Comparison of ENCODE assay signal across 1 cellular context in genomic region chr16:50369133-50369804, GRCh38.
TF ChIP-seq lines count a peak whose summit lies in the region.

No MANE protein-coding gene starts in this region.

TF ChIP-seq in K562, 482 proteins besides CTCF, POLR2A, EP300 and RAD21 (continued from another document and continues in another):
- TF ChIP-seq ZBTB49 (CRISPR knock-in tag; IDR thresholded peaks at IDR 0.05; ENCODE audit: borderline replicate concordance) (no peak), ESRRA (IDR thresholded peaks at IDR 0.05; ENCODE audit: borderline replicate concordance, low read depth) (no peak), RNF219 (CRISPR knock-in tag; IDR thresholded peaks at IDR 0.05) (no peak), IRF2 (CRISPR knock-in tag; IDR thresholded peaks at IDR 0.05) (no peak), TSHZ1 (CRISPR knock-in tag; IDR thresholded peaks at IDR 0.05) (no peak), BHLHE40 (IDR thresholded peaks at IDR 0.05; ENCODE audit: low read length) (no peak), SIRT6 (IDR thresholded peaks at IDR 0.05; ENCODE audit: low read depth, low read length) (no peak), ZBTB11 (CRISPR knock-in tag; IDR thresholded peaks at IDR 0.05) (no peak), MEIS2 (IDR thresholded peaks at IDR 0.05; ENCODE audit: partially characterized antibody) (peak; percentile 60), PTRF (tag; IDR thresholded peaks at IDR 0.05) (no peak), MTA1 (IDR thresholded peaks at IDR 0.05; ENCODE audit: borderline replicate concordance) (peak; percentile 97), POLR2G (IDR thresholded peaks at IDR 0.05; ENCODE audit: low read depth, low read length) (no peak), ZFP36 (IDR thresholded peaks at IDR 0.05; ENCODE audit: low read depth, low read length, partially characterized antibody) (no peak), REST (CRISPR knock-in tag; IDR thresholded peaks at IDR 0.05; ENCODE audit: low read depth) (no peak), GABPB2 (CRISPR knock-in tag; conservative IDR thresholded peaks at IDR 0.05) (no peak), STAT5B (CRISPR knock-in tag; IDR thresholded peaks at IDR 0.05) (no peak), NR1H2 (CRISPR knock-in tag; IDR thresholded peaks at IDR 0.05) (no peak), ZNF282 (CRISPR knock-in tag; IDR thresholded peaks at IDR 0.05) (no peak), ZNF140 (CRISPR knock-in tag; IDR thresholded peaks at IDR 0.05) (no peak), STAT5A (IDR thresholded peaks at IDR 0.05; ENCODE audit: borderline replicate concordance, low read length) (no peak), BRF2 (IDR thresholded peaks at IDR 0.05; ENCODE audit: borderline replicate concordance, insufficient read depth, insufficient read length) (no peak), POLR3A (IDR thresholded peaks at IDR 0.05; ENCODE audit: borderline replicate concordance, extremely low read depth, insufficient read depth, insufficient read length) (no peak), ZNF23 (CRISPR knock-in tag; IDR thresholded peaks at IDR 0.05) (no peak), E2F4 (CRISPR knock-in tag; IDR thresholded peaks at IDR 0.05; ENCODE audit: low read depth) (no peak), TRIM28 (IDR thresholded peaks at IDR 0.05) (peak; percentile 69; the same call in 1 of the 2 replicates), HNRNPL (IDR thresholded peaks at IDR 0.05; ENCODE audit: low read depth, low read length) (no peak), DIDO1 (tag; IDR thresholded peaks at IDR 0.05; ENCODE audit: low read depth) (peak; percentile 81; the same call in 1 of the 2 replicates), MAFF (IDR thresholded peaks at IDR 0.05; ENCODE audit: low read length) (0 out of 2 replicates have a peak, but pooled peaks have one; percentile 5), ZNF395 (CRISPR knock-in tag; IDR thresholded peaks at IDR 0.05) (no peak), ZNF780A (CRISPR knock-in tag; IDR thresholded peaks at IDR 0.05) (no peak), TFAP4 (CRISPR knock-in tag; IDR thresholded peaks at IDR 0.05; ENCODE audit: borderline replicate concordance) (no peak), ZNF57 (CRISPR knock-in tag; IDR thresholded peaks at IDR 0.05) (no peak), CCAR2 (IDR thresholded peaks at IDR 0.05; ENCODE audit: low read depth, low read length) (no peak), ZNF79 (CRISPR knock-in tag; IDR thresholded peaks at IDR 0.05; ENCODE audit: low read depth) (no peak), CREBBP (IDR thresholded peaks at IDR 0.05; ENCODE audit: low read depth, low read length) (no peak), TAL1 (IDR thresholded peaks at IDR 0.05) (peak; percentile 29), CBX2 (IDR thresholded peaks at IDR 0.05; ENCODE audit: insufficient read depth, low read length, poor library complexity, severe bottlenecking) (no peak), ATF2 (CRISPR knock-in tag; IDR thresholded peaks at IDR 0.05) (no peak), IFI16 (CRISPR knock-in tag; IDR thresholded peaks at IDR 0.05) (no peak), FOSL1 (tag; conservative IDR thresholded peaks at IDR 0.05) (no peak), KLF10 (CRISPR knock-in tag; IDR thresholded peaks at IDR 0.05) (no peak)
